ENCODE assay signal across 1 cellular context in the genomic region with DNA sequence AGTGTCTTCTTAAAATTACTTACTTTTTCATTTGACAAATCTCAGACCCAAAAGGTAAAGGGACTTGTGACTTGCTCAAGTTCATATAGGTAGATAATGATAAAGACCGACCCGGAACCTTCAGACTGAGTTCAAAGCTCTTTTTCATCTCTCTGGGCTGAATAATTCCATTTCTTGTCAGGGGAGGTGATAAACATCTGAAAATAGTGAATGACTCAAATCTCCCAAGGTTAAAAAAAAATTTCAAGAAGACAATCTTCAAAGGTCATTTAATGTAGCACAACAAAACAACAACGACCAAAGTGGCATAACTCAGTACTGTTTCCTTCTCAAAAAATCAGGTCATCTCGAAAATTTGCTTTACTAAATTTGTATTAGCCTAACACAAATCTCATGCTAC.
TF ChIP-seq lines count a peak whose summit lies in the region.

No MANE protein-coding gene starts in this region.

TF ChIP-seq in K562, 482 proteins besides CTCF, POLR2A, EP300 and RAD21:
- TF ChIP-seq ATF3 (IDR thresholded peaks at IDR 0.05) (peak; percentile 17; the same call in 1 of the 2 replicates), ATF3 (CRISPR knock-in tag; conservative IDR thresholded peaks at IDR 0.05) (no peak), MTA2 (IDR thresholded peaks at IDR 0.05; ENCODE audit: low read depth) (no peak), SMARCA4 (IDR thresholded peaks at IDR 0.05) (0 out of 2 replicates have a peak, but pooled peaks have one; percentile 39), ADNP (tag; IDR thresholded peaks at IDR 0.05) (0 out of 2 replicates have a peak, but pooled peaks have one; percentile 52), JUND (IDR thresholded peaks at IDR 0.05; ENCODE audit: borderline replicate concordance, low read depth, low read length) (peak; percentile 8; the same call in 1 of the 2 replicates), JUND (tag; IDR thresholded peaks at IDR 0.05; ENCODE audit: borderline replicate concordance, low read depth, low read length) (0 out of 3 replicates have a peak, but pooled peaks have one; percentile 19), SMARCE1 (IDR thresholded peaks at IDR 0.05) (peak; percentile 40; the same call in 1 of the 2 replicates), FOSL1 (tag; conservative IDR thresholded peaks at IDR 0.05) (peak; percentile 81), CREM (IDR thresholded peaks at IDR 0.05; ENCODE audit: low read depth) (no peak)
- TF ChIP-seq, protein P1, sequence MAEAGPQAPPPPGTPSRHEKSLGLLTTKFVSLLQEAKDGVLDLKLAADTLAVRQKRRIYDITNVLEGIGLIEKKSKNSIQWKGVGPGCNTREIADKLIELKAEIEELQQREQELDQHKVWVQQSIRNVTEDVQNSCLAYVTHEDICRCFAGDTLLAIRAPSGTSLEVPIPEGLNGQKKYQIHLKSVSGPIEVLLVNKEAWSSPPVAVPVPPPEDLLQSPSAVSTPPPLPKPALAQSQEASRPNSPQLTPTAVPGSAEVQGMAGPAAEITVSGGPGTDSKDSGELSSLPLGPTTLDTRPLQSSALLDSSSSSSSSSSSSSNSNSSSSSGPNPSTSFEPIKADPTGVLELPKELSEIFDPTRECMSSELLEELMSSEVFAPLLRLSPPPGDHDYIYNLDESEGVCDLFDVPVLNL (CRISPR knock-in tag; IDR thresholded peaks at IDR 0.05; ENCODE audit: low read depth): no peak
